Comparison of ENCODE assay signal across 21 cellular contexts in the genomic region with DNA sequence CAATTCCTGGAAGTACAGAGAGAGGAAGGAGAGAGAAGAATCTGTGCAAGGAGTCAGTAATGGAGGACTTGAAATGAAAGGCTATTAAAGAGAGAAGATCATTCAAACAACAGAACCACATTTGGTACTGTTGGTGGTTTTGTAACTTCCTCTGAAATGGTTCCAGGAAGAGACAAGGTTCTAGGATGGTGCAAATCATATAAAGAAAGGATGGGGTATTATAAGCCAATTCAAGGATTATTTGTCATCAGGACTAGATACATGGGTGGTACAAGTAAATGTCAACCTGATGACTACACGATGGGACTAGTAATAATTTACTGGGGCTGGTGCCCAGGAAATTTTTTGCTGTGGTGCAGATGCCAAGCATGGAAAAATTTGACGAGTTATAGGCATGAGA. TPM values are rescaled to one million over a fixed set of nuclear protein-coding genes. Genes with fewer than 3 reads are reported as not detected.
DNase-seq lines count a peak whose midpoint lies in the region; ATAC-seq and TF ChIP-seq lines count a peak whose summit lies in the region.
"Had no signal": no experiment of that assay in that cellular context is flagged by ENCODE, and none has a peak within 500 bp of the region (broad histone marks: within the 10 kb centered on the region; RNA-seq: fewer than 3 reads in every experiment).

No MANE protein-coding gene starts in this region.

- no peaks in the 10 kb centered on the region for H3K9me2 ChIP-seq in Loucy (replicated peaks; ENCODE audit: low read depth, low read length)

- H3K27me3 ChIP-seq in CD4-positive, CD25-positive, alpha-beta regulatory T cell (ENCODE audit: control insufficient read depth, insufficient read depth, low read length) = no peaks in the 10 kb centered on the region
- H3K27me3 ChIP-seq in Loucy (ENCODE audit: insufficient read depth, low read length, poor library complexity, severe bottlenecking) (no peaks in the 10 kb centered on the region), spleen (replicated peaks in 1 of 7) (no peaks in the 10 kb centered on the region), stomach (peaks cover 0 to 24% (median 0%) of the 10 kb centered on the region in 3 donors)

- H3K9me3 ChIP-seq in CD4-positive, CD25-positive, alpha-beta regulatory T cell (ENCODE audit: control insufficient read depth in 2 of 2, low read length in 2 of 2) = no peaks in the 10 kb centered on the region
- no peaks in the 10 kb centered on the region for H3K9me3 ChIP-seq in Loucy (ENCODE audit: insufficient read depth, low read depth, low read length)
- no peaks in the 10 kb centered on the region for H3K9me3 ChIP-seq in spleen
- H3K9me3 ChIP-seq in stomach = no peaks in the 10 kb centered on the region

- H3K27ac Mint-ChIP-seq in CD4-positive, CD25-positive, alpha-beta regulatory T cell = no peak overlapping the region

- H3K4me1 Mint-ChIP-seq in CD4-positive, CD25-positive, alpha-beta regulatory T cell = peaks cover 32 to 43% (median 38%) of the 10 kb centered on the region in 4 donors

- TF ChIP-seq CTCF in Loucy (conservative IDR thresholded peaks at IDR 0.05; ENCODE audit: low read length) (no peak), spleen (IDR thresholded peaks at IDR 0.05 in 8 of 11, conservative IDR thresholded peaks at IDR 0.05 in 3 of 11) (no peak), stomach (IDR thresholded peaks at IDR 0.05) (no peak)

- peak; percentile 50 for DNase-seq in activated CD8-positive, alpha-beta memory T cell treated with anti-CD3 and anti-CD28 coated beads for 24 hours
- DNase-seq in activated CD8-positive, alpha-beta memory T cell treated with anti-CD3 and anti-CD28 coated beads, Interleukin-2, amount 50 U/mL, for 4 hours = no peak
- peak in 1 of 3 donors; percentile 52 for DNase-seq in CD4-positive, CD25-positive, alpha-beta regulatory T cell
- DNase-seq in spleen (no peak), CD1c-positive myeloid dendritic cell (ENCODE audit: extremely low spot score) (no peak), stomach (no peak), RKO (ENCODE audit: low spot score) (no peak)
- DNase-seq: GM23248, KG1, NCI-H1092, NCI-H146, NCI-H2081, NCI-H748 treated with DMSO at 0.1 percent for 48 hours, OCI-M1, RPMI8226, SIG-M5 had no signal

- H3K27ac ChIP-seq in CD4-positive, CD25-positive, alpha-beta regulatory T cell (ENCODE audit: insufficient read depth, low read length, poor library complexity, severe bottlenecking) = peak overlapping the region; percentile 60
- peak overlapping the region in 5 of 8 donors; percentile 5 to 66 (median 30) for H3K27ac ChIP-seq in spleen
- H3K27ac ChIP-seq in stomach = no peak overlapping the region
- H3K27ac ChIP-seq: C4-2B, GM23248 had no signal

- no peaks in the 10 kb centered on the region for H3K27me3 Mint-ChIP-seq in CD4-positive, CD25-positive, alpha-beta regulatory T cell

- peaks cover 73% of the 10 kb centered on the region for H4K20me1 ChIP-seq in Loucy (ENCODE audit: insufficient read depth, low read length, poor library complexity, severe bottlenecking)

- no peaks in the 10 kb centered on the region for H3K36me3 ChIP-seq in CD4-positive, CD25-positive, alpha-beta regulatory T cell (ENCODE audit: control insufficient read depth, insufficient read depth, low read length)
- H3K36me3 ChIP-seq in Loucy (ENCODE audit: insufficient read depth, low read length) (peaks cover 21% of the 10 kb centered on the region; the same call in 1 of the 2 replicates), spleen (no peaks in the 10 kb centered on the region), stomach (no peaks in the 10 kb centered on the region)

- peaks cover 99% of the 10 kb centered on the region for H3K4me1 ChIP-seq in CD4-positive, CD25-positive, alpha-beta regulatory T cell (ENCODE audit: control insufficient read depth, insufficient read depth, low read length, poor library complexity, severe bottlenecking)
- H3K4me1 ChIP-seq in Loucy (ENCODE audit: insufficient read depth, low read length, poor library complexity, severe bottlenecking) (peaks cover 94% of the 10 kb centered on the region), spleen (peaks cover 2 to 100% (median 72%) of the 10 kb centered on the region in 6 donors), stomach (peaks cover 0 to 40% (median 14%) of the 10 kb centered on the region in 4 donors)

- H3K4me3 Mint-ChIP-seq in CD4-positive, CD25-positive, alpha-beta regulatory T cell = no peak overlapping the region

- no peak overlapping the region for H3K9ac ChIP-seq in Loucy (ENCODE audit: low read depth, low read length, poor library complexity, severe bottlenecking)
- H3K9ac ChIP-seq: GM23248 had no signal

- ATAC-seq in CD4-positive, CD25-positive, alpha-beta regulatory T cell (ENCODE audit: low read depth in 2 of 2) = peak in 1 of 2 donors; percentile 23
- ATAC-seq: HCT116 had no signal

- TF ChIP-seq EP300 in stomach (IDR thresholded peaks at IDR 0.05) = no peak

- peak overlapping the region; percentile 84 for H3K4me3 ChIP-seq in CD4-positive, CD25-positive, alpha-beta regulatory T cell (ENCODE audit: low read depth, low read length)
- H3K4me3 ChIP-seq in Loucy (ENCODE audit: low read length, poor library complexity, severe bottlenecking) (peak overlapping the region; percentile 4), spleen (no peak overlapping the region), stomach (no peak overlapping the region)
- H3K4me3 ChIP-seq: GM23248 had no signal

- WGBS in spleen, 5 donors = 71 to 83% (median 75%) methylated on average over 2 of the region's 2 CpGs
- 72 to 84% (median 78%) methylated on average over 2 of the region's 2 CpGs for WGBS in stomach, 5 donors

- peaks cover 18% of the 10 kb centered on the region for H3K36me3 Mint-ChIP-seq in CD4-positive, CD25-positive, alpha-beta regulatory T cell

- peak overlapping the region; percentile 34 for H3K4me2 ChIP-seq in Loucy (ENCODE audit: low read depth, low read length, poor library complexity, severe bottlenecking)

- intact Hi-C loops in spleen (cut with DNase I; ENCODE audit: low total_unique reads) (no loop called here), stomach (cut with DNase I; ENCODE audit: low total_unique reads) (no loop called here)

- no peak for TF ChIP-seq POLR2A in spleen (IDR thresholded peaks at IDR 0.05)
- no peak for TF ChIP-seq POLR2A in stomach (IDR thresholded peaks at IDR 0.05)

- H3K9me3 Mint-ChIP-seq in CD4-positive, CD25-positive, alpha-beta regulatory T cell = no peaks in the 10 kb centered on the region

- no peak overlapping the region for H2AFZ ChIP-seq in Loucy (ENCODE audit: low read length)
- H2AFZ ChIP-seq: GM23248 had no signal

- H3F3A ChIP-seq in Loucy (ENCODE audit: low read depth) = no peaks in the 10 kb centered on the region

- H3K79me2 ChIP-seq in Loucy (ENCODE audit: insufficient read depth, low read length) = peaks cover 100% of the 10 kb centered on the region

RNA-seq across cellular contexts. Expression of a gene that starts 28.9 kb away (rescaled TPM):
- total RNA-seq in CD4-positive, CD25-positive, alpha-beta regulatory T cell = 13.0 TPM
- polyA plus RNA-seq in CD4-positive, CD25-positive, alpha-beta regulatory T cell = 1 to 10 TPM in 3 of 4 donors, under 1 TPM in 1; 0.91 to 1.8 (median 1.5) TPM
- 1 to 10 TPM; 1.5 to 4.2 (median 2.7) TPM for total RNA-seq in spleen
- polyA plus RNA-seq in spleen = under 1 TPM; 0.29 to 0.45 (median 0.35) TPM
- 1 to 10 TPM in 2 of 5 donors, not detected in 3; 1.1 to 1.3 TPM for total RNA-seq in stomach
- polyA plus RNA-seq in stomach = not detected
- total RNA-seq: GM23248, MCF 10A, NCI-H460 had no signal
- polyA plus RNA-seq: GM23248 had no signal

RNA-seq across cellular contexts. Expression of a gene that starts 30.4 kb away (rescaled TPM):
- 160 TPM for total RNA-seq in CD4-positive, CD25-positive, alpha-beta regulatory T cell
- polyA plus RNA-seq in CD4-positive, CD25-positive, alpha-beta regulatory T cell = 10 to 100 TPM; 48.9 to 79.2 (median 52.2) TPM
- total RNA-seq in spleen (10 to 100 TPM; 24.3 to 40.3 (median 33.2) TPM), stomach (10 to 100 TPM in 2 of 5 donors, 1 to 10 TPM in 1, not detected in 2; 3.5 to 29.1 (median 17.0) TPM)
- polyA plus RNA-seq in spleen (1 to 10 TPM; 3.1 to 8.7 (median 7.6) TPM), stomach (1 to 10 TPM in 2 of 3 donors, under 1 TPM in 1; 0.45 to 2.6 (median 1.2) TPM)
- total RNA-seq: GM23248 had no signal
- polyA plus RNA-seq: GM23248 had no signal

RNA-seq across cellular contexts. Expression of a gene that starts 37.7 kb away (rescaled TPM):
- not detected for total RNA-seq in CD4-positive, CD25-positive, alpha-beta regulatory T cell
- under 1 TPM; 0.13 to 0.32 (median 0.18) TPM for polyA plus RNA-seq in CD4-positive, CD25-positive, alpha-beta regulatory T cell
- total RNA-seq in spleen (under 1 TPM in 2 of 7 donors, not detected in 5; 0.27 to 0.59 TPM), stomach (not detected)
- polyA plus RNA-seq in spleen (under 1 TPM; 0.09 to 0.14 (median 0.10) TPM), stomach (not detected)
- total RNA-seq: GM23248, MCF 10A, NCI-H460 had no signal
- polyA plus RNA-seq: GM23248 had no signal

Comparison
In these comparisons a context has a peak if more than half of its experiments do, and no peak if none do; other contexts are left out.
1. H3K27ac ChIP-seq: peak in CD4-positive, CD25-positive, alpha-beta regulatory T cell (single experiment) and spleen (5 of 8); none in stomach (0 of 5).
2. H3K4me3 ChIP-seq: peak in CD4-positive, CD25-positive, alpha-beta regulatory T cell (single experiment) and Loucy (single experiment); none in spleen (0 of 8) and stomach (0 of 4).